18 cellular contexts compared by ENCODE assay signal in genomic region chr4:182855312-182855711, GRCh38.
A peak's percentile ranks its signal among the peaks of the same experiment; 100 is the strongest.
DNase-seq lines count a peak whose midpoint lies in the region; ATAC-seq, FAIRE-seq and TF ChIP-seq lines count a peak whose summit lies in the region.
"Had no signal": no experiment of that assay in that cellular context is flagged by ENCODE, and none has a peak within 500 bp of the region (broad histone marks: within the 10 kb centered on the region; RNA-seq: fewer than 3 reads in every experiment).

No MANE protein-coding gene starts in this region.

- H2BK20ac ChIP-seq in H1 (ENCODE audit: low read length), result 0 out of 2 replicates have a peak overlapping the region, but pooled peaks have one; percentile 90

- no peak overlapping the region for H2AK5ac ChIP-seq in H1 (ENCODE audit: low read depth, low read length)

- no peak overlapping the region; the same call in 1 of the 2 replicates for H2BK12ac ChIP-seq in H1 (ENCODE audit: low read depth, low read length)

- H3K4me3 Mint-ChIP-seq in progenitor cell of endocrine pancreas (ENCODE audit: low read depth), result no peak overlapping the region
- H3K4me3 Mint-ChIP-seq: B cell; CD14-positive monocyte; CD8-positive, alpha-beta T cell; IgD-negative memory B cell had no signal

- CTCF ChIA-PET in H1 (lab: Charles Lee; ENCODE audit: partially characterized antibody), result interaction anchor here (1.4 to 1.7 kb wide), 2 partner anchors 10 to 70 kb away, joined by 4 to 10 read pairs; no protein-coding TSS in a partner anchor

- H2BK5ac ChIP-seq in H1 (ENCODE audit: low read depth, low read length), result peak overlapping the region; percentile 32; the same call in 1 of the 2 replicates

- H3K4me2 ChIP-seq in BLaER1, result peak overlapping the region; percentile 52
- no peak overlapping the region for H3K4me2 ChIP-seq in H1 (ENCODE audit: insufficient read depth in 1 of 2, low read depth in 2 of 2, low read length in 2 of 2)

- no peak overlapping the region for H3K27ac ChIP-seq in BLaER1
- no peak overlapping the region; the same call in 1 of the 2 replicates for H3K27ac ChIP-seq in H1 (ENCODE audit: low read depth, low read length)

- no peak overlapping the region for H3K56ac ChIP-seq in H1 (replicated peaks; ENCODE audit: insufficient read length, low read depth, low read length)

- no peak for TF ChIP-seq POLR2A in H1 (IDR thresholded peaks at IDR 0.05; ENCODE audit: control extremely low read depth in 1 of 2, low read depth in 2 of 2, low read length in 2 of 2)

- ATAC-seq in HG03439 (IDR thresholded peaks at IDR 0.05; ENCODE audit: unreplicated experiment), result no peak
- ATAC-seq: CD8-positive, alpha-beta T cell had no signal

- WGBS in H1 (ENCODE audit: extremely low coverage in 1 of 2, insufficient coverage in 1 of 2, insufficient read length in 1 of 2, insufficient replicate concordance in 2 of 2, low coverage in 1 of 2, low lambda C conversion rate in 2 of 2, missing lambda C conversion rate in 1 of 2), 2 experiments, result 90% methylated on average over 12 of the region's 12 CpGs; no CpG with 5 or more reads in 1 of the 2 experiments

- no peak overlapping the region for H3K4ac ChIP-seq in H1 (replicated peaks; ENCODE audit: insufficient read length, low read depth, low read length)

- POLR2A ChIA-PET in H1 (lab: Charles Lee; ENCODE audit: partially characterized antibody), result no interaction called here

- H3K4me1 ChIP-seq in BLaER1, result peaks cover 30% of the 10 kb centered on the region
- H3K4me1 ChIP-seq in H1 (replicated peaks in 1 of 4; ENCODE audit: control insufficient read depth in 3 of 4, insufficient read depth in 4 of 4, low read length in 3 of 4), result peaks cover 0 to 7% (median 1%) of the 10 kb centered on the region in 4 experiments; a peak in 1 of 7 replicates

- no peak for TF ChIP-seq RAD21 in H1 (IDR thresholded peaks at IDR 0.05 in 1 of 2, conservative IDR thresholded peaks at IDR 0.05 in 1 of 2; ENCODE audit: low read depth in 2 of 2, low read length in 2 of 2)

- H3K36me3 Mint-ChIP-seq in progenitor cell of endocrine pancreas (ENCODE audit: insufficient read depth), result peaks cover 2% of the 10 kb centered on the region

- peak overlapping the region; percentile 60; the same call in 1 of the 2 replicates for H3K18ac ChIP-seq in H1 (ENCODE audit: extremely low read depth, low read length)

- H4K8ac ChIP-seq in H1 (ENCODE audit: extremely low read depth, insufficient read depth, low read length), result peak overlapping the region; percentile 80; the same call in 1 of the 2 replicates

- no peak overlapping the region for H2AFZ ChIP-seq in H1 (ENCODE audit: low read length)

- H4K20me1 ChIP-seq in BLaER1 (no peaks in the 10 kb centered on the region), H1 (replicated peaks in 1 of 2; ENCODE audit: control insufficient read depth in 1 of 2, insufficient read depth in 2 of 2, low read length in 2 of 2) (no peaks in the 10 kb centered on the region)

- no peak for FAIRE-seq in H1 (lab: Jason Lieb, UNC)
- FAIRE-seq: D721Med, GM12892, GM19239 had no signal

- no peak for TF ChIP-seq EP300 in H1 (IDR thresholded peaks at IDR 0.05; ENCODE audit: borderline replicate concordance in 1 of 2, low read depth in 2 of 2, low read length in 2 of 2)

- TF ChIP-seq CTCF in H1 (IDR thresholded peaks at IDR 0.05; ENCODE audit: control extremely low read depth in 1 of 3, insufficient read depth in 1 of 3, low read depth in 1 of 3, low read length in 3 of 3) (no peak), progenitor cell of endocrine pancreas (IDR thresholded peaks at IDR 0.05; ENCODE audit: unreplicated experiment) (no peak)

- H3K27me3 ChIP-seq in BLaER1, result no peaks in the 10 kb centered on the region
- no peaks in the 10 kb centered on the region for H3K27me3 ChIP-seq in H1 (replicated peaks in 1 of 4; ENCODE audit: control insufficient read depth in 3 of 4, extremely low read depth in 1 of 4, insufficient read depth in 3 of 4, low read length in 3 of 4)

- no peaks in the 10 kb centered on the region for H3K23me2 ChIP-seq in H1 (ENCODE audit: low read depth, low read length)

- H4K91ac ChIP-seq in H1 (replicated peaks; ENCODE audit: insufficient read length, low read length), result peak overlapping the region; percentile 76

- H3K9me3 Mint-ChIP-seq in progenitor cell of endocrine pancreas (ENCODE audit: low read depth), result peaks cover 2% of the 10 kb centered on the region

- H2BK15ac ChIP-seq in H1 (ENCODE audit: low read length), result no peak overlapping the region

- H3K79me2 ChIP-seq in H1 (ENCODE audit: control insufficient read depth in 1 of 2, insufficient read depth in 2 of 2, low read length in 2 of 2), result no peaks in the 10 kb centered on the region

- H3K27me3 Mint-ChIP-seq in progenitor cell of endocrine pancreas, result no peaks in the 10 kb centered on the region

- H3K4me3 ChIP-seq in BLaER1 (no peak overlapping the region), H1 (ENCODE audit: extremely low read depth in 1 of 4, insufficient read depth in 2 of 4, low read depth in 3 of 4, low read length in 4 of 4) (no peak overlapping the region)

- H3K9me3 ChIP-seq in BLaER1 (peaks cover 10% of the 10 kb centered on the region), H1 (ENCODE audit: insufficient read depth in 2 of 2, low read depth in 1 of 2, low read length in 1 of 2) (peaks cover 0 to 3% of the 10 kb centered on the region in 2 experiments; a peak in 2 of 4 replicates)

- H3K27ac Mint-ChIP-seq in progenitor cell of endocrine pancreas, result peak overlapping the region; percentile 23
- H3K27ac Mint-ChIP-seq: B cell; CD14-positive monocyte; CD8-positive, alpha-beta T cell had no signal

- H3K14ac ChIP-seq in H1 (ENCODE audit: insufficient read length), result no peak overlapping the region

- no peak overlapping the region for H3K23ac ChIP-seq in H1 (ENCODE audit: insufficient read length)

- H3K79me1 ChIP-seq in H1 (ENCODE audit: low read depth, low read length), result no peaks in the 10 kb centered on the region

- peak; percentile 5 for DNase-seq in HuH-7 (ENCODE audit: low spot score)
- no peak for DNase-seq in H1 (ENCODE audit: low read depth in 1 of 2, low spot score in 2 of 2)
- no peak for DNase-seq in progenitor cell of endocrine pancreas (ENCODE audit: low spot score, unreplicated experiment)
- no peak for DNase-seq in stimulated activated CD4-positive, alpha-beta T cell treated with anti-CD3 and anti-CD28 coated beads, Interleukin-4, amount 100 ng/mL, for 1 hour
- no peak for DNase-seq in DMS153 (lab: John Stamatoyannopoulos, UW)
- DNase-seq: ACHN; CD8-positive, alpha-beta T cell; COR-L47; DND-41; GDM1 had no signal

- no peak overlapping the region for H2BK120ac ChIP-seq in H1 (replicated peaks; ENCODE audit: low read depth, low read length)

- H4K5ac ChIP-seq in H1 (ENCODE audit: insufficient read length, low read depth, low read length), result peak overlapping the region; percentile 32

- H3K36me3 ChIP-seq in BLaER1, result no peaks in the 10 kb centered on the region
- H3K36me3 ChIP-seq in H1 (ENCODE audit: control insufficient read depth in 2 of 4, insufficient read depth in 4 of 4, low read length in 3 of 4), result no peaks in the 10 kb centered on the region

- H3K4me1 Mint-ChIP-seq in progenitor cell of endocrine pancreas (ENCODE audit: low read depth), result no peaks in the 10 kb centered on the region
- H3K4me1 Mint-ChIP-seq: B cell, CD14-positive monocyte, IgD-negative memory B cell had no signal

- H3K9ac ChIP-seq in BLaER1 (no peak overlapping the region), H1 (replicated peaks in 1 of 4; ENCODE audit: extremely low read depth in 1 of 4, low read depth in 3 of 4, low read length in 3 of 4) (no peak overlapping the region)

TF ChIP-seq in H1, 55 proteins besides CTCF, POLR2A, EP300 and RAD21:
- no peak for TF ChIP-seq MAX (IDR thresholded peaks at IDR 0.05)
- TF ChIP-seq USF2 (IDR thresholded peaks at IDR 0.05; ENCODE audit: low read length), result no peak
- TF ChIP-seq RXRA (IDR thresholded peaks at IDR 0.05; ENCODE audit: insufficient read depth, low read depth, low read length), result no peak
- no peak for TF ChIP-seq SP2 (IDR thresholded peaks at IDR 0.05; ENCODE audit: low read length)
- no peak for TF ChIP-seq FOSL1 (IDR thresholded peaks at IDR 0.05; ENCODE audit: insufficient read depth, low read depth, low read length)
- no peak for TF ChIP-seq MAFK (IDR thresholded peaks at IDR 0.05; ENCODE audit: low read depth, low read length)
TF ChIP-seq in H1: peak in this region for 0.
